ENCODE assay signal across 1 cellular context in the genomic region with DNA sequence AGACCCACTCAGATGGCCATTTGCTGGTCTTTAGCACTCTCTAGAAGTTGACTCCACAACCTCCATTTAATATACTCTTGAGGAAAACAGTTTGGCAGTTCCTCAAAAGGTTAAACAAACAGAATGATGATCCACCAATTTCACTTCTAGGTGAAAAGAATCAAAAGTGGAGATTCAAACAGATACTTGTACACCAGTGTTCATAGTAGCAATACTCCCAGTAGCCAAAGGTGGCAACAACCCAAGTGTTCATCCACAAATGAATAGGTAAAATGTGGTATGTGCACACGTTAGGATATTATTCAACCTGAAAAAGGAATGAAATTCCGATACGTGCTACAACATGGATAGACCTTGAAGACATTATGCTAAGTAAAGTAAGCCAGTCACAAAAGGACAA.
TF ChIP-seq lines count a peak whose summit lies in the region.

No MANE protein-coding gene starts in this region.

TF ChIP-seq in GM23338, 12 proteins besides CTCF, POLR2A, EP300 and RAD21:
- TF ChIP-seq EZH2 (IDR thresholded peaks at IDR 0.05; ENCODE audit: low read depth, unreplicated experiment) (no peak), CREB1 (CRISPR knock-in tag; IDR thresholded peaks at IDR 0.05; ENCODE audit: low read depth) (no peak), NANOG (IDR thresholded peaks at IDR 0.05; ENCODE audit: borderline replicate concordance) (no peak), EZH2phosphoT487 (IDR thresholded peaks at IDR 0.05; ENCODE audit: unreplicated experiment) (no peak), ZNF331 (CRISPR knock-in tag; IDR thresholded peaks at IDR 0.05; ENCODE audit: low read depth) (no peak), STAT1 (IDR thresholded peaks at IDR 0.05; ENCODE audit: unreplicated experiment) (no peak), POLR2AphosphoS5 (IDR thresholded peaks at IDR 0.05; ENCODE audit: low read depth) (no peak), ZNF114 (CRISPR knock-in tag; IDR thresholded peaks at IDR 0.05) (no peak), JUNB (IDR thresholded peaks at IDR 0.05; ENCODE audit: unreplicated experiment) (no peak)
- TF ChIP-seq, protein P1, sequence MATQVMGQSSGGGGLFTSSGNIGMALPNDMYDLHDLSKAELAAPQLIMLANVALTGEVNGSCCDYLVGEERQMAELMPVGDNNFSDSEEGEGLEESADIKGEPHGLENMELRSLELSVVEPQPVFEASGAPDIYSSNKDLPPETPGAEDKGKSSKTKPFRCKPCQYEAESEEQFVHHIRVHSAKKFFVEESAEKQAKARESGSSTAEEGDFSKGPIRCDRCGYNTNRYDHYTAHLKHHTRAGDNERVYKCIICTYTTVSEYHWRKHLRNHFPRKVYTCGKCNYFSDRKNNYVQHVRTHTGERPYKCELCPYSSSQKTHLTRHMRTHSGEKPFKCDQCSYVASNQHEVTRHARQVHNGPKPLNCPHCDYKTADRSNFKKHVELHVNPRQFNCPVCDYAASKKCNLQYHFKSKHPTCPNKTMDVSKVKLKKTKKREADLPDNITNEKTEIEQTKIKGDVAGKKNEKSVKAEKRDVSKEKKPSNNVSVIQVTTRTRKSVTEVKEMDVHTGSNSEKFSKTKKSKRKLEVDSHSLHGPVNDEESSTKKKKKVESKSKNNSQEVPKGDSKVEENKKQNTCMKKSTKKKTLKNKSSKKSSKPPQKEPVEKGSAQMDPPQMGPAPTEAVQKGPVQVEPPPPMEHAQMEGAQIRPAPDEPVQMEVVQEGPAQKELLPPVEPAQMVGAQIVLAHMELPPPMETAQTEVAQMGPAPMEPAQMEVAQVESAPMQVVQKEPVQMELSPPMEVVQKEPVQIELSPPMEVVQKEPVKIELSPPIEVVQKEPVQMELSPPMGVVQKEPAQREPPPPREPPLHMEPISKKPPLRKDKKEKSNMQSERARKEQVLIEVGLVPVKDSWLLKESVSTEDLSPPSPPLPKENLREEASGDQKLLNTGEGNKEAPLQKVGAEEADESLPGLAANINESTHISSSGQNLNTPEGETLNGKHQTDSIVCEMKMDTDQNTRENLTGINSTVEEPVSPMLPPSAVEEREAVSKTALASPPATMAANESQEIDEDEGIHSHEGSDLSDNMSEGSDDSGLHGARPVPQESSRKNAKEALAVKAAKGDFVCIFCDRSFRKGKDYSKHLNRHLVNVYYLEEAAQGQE (IDR thresholded peaks at IDR 0.05; ENCODE audit: unreplicated experiment) = no peak
- TF ChIP-seq, protein P2, sequence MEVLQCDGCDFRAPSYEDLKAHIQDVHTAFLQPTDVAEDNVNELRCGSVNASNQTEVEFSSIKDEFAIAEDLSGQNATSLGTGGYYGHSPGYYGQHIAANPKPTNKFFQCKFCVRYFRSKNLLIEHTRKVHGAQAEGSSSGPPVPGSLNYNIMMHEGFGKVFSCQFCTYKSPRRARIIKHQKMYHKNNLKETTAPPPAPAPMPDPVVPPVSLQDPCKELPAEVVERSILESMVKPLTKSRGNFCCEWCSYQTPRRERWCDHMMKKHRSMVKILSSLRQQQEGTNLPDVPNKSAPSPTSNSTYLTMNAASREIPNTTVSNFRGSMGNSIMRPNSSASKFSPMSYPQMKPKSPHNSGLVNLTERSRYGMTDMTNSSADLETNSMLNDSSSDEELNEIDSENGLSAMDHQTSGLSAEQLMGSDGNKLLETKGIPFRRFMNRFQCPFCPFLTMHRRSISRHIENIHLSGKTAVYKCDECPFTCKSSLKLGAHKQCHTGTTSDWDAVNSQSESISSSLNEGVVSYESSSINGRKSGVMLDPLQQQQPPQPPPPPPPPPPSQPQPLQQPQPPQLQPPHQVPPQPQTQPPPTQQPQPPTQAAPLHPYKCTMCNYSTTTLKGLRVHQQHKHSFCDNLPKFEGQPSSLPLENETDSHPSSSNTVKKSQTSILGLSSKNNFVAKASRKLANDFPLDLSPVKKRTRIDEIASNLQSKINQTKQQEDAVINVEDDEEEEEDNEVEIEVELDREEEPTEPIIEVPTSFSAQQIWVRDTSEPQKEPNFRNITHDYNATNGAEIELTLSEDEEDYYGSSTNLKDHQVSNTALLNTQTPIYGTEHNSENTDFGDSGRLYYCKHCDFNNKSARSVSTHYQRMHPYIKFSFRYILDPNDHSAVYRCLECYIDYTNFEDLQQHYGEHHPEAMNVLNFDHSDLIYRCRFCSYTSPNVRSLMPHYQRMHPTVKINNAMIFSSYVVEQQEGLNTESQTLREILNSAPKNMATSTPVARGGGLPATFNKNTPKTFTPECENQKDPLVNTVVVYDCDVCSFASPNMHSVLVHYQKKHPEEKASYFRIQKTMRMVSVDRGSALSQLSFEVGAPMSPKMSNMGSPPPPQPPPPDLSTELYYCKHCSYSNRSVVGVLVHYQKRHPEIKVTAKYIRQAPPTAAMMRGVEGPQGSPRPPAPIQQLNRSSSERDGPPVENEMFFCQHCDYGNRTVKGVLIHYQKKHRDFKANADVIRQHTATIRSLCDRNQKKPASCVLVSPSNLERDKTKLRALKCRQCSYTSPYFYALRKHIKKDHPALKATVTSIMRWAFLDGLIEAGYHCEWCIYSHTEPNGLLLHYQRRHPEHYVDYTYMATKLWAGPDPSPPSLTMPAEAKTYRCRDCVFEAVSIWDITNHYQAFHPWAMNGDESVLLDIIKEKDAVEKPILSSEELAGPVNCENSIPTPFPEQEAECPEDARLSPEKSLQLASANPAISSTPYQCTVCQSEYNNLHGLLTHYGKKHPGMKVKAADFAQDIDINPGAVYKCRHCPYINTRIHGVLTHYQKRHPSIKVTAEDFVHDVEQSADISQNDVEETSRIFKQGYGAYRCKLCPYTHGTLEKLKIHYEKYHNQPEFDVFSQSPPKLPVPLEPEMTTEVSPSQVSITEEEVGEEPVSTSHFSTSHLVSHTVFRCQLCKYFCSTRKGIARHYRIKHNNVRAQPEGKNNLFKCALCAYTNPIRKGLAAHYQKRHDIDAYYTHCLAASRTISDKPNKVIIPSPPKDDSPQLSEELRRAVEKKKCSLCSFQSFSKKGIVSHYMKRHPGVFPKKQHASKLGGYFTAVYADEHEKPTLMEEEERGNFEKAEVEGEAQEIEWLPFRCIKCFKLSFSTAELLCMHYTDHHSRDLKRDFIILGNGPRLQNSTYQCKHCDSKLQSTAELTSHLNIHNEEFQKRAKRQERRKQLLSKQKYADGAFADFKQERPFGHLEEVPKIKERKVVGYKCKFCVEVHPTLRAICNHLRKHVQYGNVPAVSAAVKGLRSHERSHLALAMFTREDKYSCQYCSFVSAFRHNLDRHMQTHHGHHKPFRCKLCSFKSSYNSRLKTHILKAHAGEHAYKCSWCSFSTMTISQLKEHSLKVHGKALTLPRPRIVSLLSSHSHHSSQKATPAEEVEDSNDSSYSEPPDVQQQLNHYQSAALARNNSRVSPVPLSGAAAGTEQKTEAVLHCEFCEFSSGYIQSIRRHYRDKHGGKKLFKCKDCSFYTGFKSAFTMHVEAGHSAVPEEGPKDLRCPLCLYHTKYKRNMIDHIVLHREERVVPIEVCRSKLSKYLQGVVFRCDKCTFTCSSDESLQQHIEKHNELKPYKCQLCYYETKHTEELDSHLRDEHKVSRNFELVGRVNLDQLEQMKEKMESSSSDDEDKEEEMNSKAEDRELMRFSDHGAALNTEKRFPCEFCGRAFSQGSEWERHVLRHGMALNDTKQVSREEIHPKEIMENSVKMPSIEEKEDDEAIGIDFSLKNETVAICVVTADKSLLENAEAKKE (CRISPR knock-in tag; IDR thresholded peaks at IDR 0.05) = no peak
- TF ChIP-seq, protein P3, sequence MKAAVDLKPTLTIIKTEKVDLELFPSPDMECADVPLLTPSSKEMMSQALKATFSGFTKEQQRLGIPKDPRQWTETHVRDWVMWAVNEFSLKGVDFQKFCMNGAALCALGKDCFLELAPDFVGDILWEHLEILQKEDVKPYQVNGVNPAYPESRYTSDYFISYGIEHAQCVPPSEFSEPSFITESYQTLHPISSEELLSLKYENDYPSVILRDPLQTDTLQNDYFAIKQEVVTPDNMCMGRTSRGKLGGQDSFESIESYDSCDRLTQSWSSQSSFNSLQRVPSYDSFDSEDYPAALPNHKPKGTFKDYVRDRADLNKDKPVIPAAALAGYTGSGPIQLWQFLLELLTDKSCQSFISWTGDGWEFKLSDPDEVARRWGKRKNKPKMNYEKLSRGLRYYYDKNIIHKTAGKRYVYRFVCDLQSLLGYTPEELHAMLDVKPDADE (IDR thresholded peaks at IDR 0.05) = no peak
